ENCODE assay signal across 1 cellular context in the genomic region with DNA sequence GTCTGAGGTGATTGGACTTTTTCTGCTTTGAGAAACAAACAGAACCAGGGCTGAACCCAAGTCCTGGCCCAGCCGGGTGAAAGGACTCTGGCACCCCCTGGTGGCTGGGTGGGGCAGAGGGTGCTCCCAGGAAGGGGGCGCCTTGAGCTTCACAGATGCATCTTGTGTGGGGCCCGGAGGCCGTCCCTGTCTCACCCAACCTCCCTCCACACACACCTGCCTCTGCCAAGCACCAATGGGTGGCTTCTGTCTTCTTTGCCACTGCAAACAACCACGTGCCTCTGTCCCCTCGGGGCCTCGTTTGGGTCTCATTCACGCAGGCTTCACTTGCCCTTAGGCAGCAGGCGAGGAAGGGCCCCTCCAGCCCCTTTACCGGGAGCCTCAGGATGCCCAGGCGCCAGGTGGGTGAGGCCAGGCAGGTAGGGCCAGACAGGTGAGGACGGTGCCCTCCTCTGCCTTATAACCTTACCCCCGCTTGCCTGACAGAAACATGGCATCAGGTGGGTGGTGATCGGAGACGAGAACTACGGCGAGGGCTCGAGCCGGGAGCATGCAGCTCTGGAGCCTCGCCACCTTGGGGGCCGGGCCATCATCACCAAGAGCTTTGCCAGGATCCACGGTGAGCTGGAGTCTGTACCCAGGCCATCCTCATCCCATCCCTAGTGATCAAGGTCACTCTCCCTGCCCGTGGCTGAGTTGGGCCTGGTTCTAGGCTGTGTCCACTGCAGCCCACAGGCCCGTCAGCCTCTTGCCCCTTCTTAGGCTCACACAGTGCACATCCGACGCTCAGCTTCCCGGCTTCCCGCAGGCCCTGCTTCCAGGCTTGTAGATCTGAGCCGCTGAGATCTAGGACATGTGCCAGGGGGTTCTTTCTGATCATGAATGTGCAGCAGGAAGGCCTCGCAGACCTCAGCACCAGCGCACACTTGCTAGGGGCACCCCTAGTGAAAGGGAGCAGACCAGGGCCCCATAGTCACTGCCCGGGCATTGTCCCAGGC.
TF ChIP-seq lines count a peak whose summit lies in the region.

No MANE protein-coding gene starts in this region.

TF ChIP-seq in A549, 52 proteins besides CTCF, POLR2A, EP300 and RAD21:
- TF ChIP-seq EHF (CRISPR knock-in tag; IDR thresholded peaks at IDR 0.05) = no peak
- 0 out of 3 replicates have a peak, but pooled peaks have one; percentile 30 for TF ChIP-seq SMC3 (IDR thresholded peaks at IDR 0.05)
